ENCODE assay signal across 1 cellular context in genomic region chr6:116500969-116501433, GRCh38.
TF ChIP-seq lines count a peak whose summit lies in the region.

No MANE protein-coding gene starts in this region.

TF ChIP-seq in HEK293, 187 proteins besides CTCF, POLR2A, EP300 and RAD21 (continued from another document and continues in another):
- TF ChIP-seq ZNF518A (tag by site-specific recombination; conservative IDR thresholded peaks at IDR 0.05; ENCODE audit: low read depth) (no peak), PRDM4 (tag by site-specific recombination; IDR thresholded peaks at IDR 0.05) (no peak), ZNF174 (tag by site-specific recombination; IDR thresholded peaks at IDR 0.05) (no peak), ZNF776 (tag by site-specific recombination; IDR thresholded peaks at IDR 0.05; ENCODE audit: borderline replicate concordance) (no peak), ZNF324 (tag by site-specific recombination; IDR thresholded peaks at IDR 0.05) (no peak), PRDM6 (tag by site-specific recombination; IDR thresholded peaks at IDR 0.05) (no peak), KLF9 (tag by site-specific recombination; IDR thresholded peaks at IDR 0.05; ENCODE audit: low read depth) (peak; percentile 49), ZNF354C (tag by site-specific recombination; IDR thresholded peaks at IDR 0.05; ENCODE audit: borderline replicate concordance, low read depth) (no peak), BCL11A (tag by site-specific recombination; IDR thresholded peaks at IDR 0.05; ENCODE audit: low read depth) (no peak), ZNF416 (tag by site-specific recombination; IDR thresholded peaks at IDR 0.05) (no peak), PBX3 (CRISPR knock-in tag; IDR thresholded peaks at IDR 0.05) (no peak), ZFP41 (tag by site-specific recombination; IDR thresholded peaks at IDR 0.05; ENCODE audit: borderline replicate concordance) (no peak), ZNF18 (tag by site-specific recombination; IDR thresholded peaks at IDR 0.05) (no peak), ZEB2 (tag by site-specific recombination; IDR thresholded peaks at IDR 0.05) (no peak), ZBTB17 (tag by site-specific recombination; IDR thresholded peaks at IDR 0.05) (peak; percentile 44; the same call in 1 of the 2 replicates), ZNF560 (tag by site-specific recombination; IDR thresholded peaks at IDR 0.05; ENCODE audit: borderline replicate concordance) (no peak), ZNF23 (tag by site-specific recombination; IDR thresholded peaks at IDR 0.05; ENCODE audit: borderline replicate concordance) (no peak), SETDB1 (IDR thresholded peaks at IDR 0.05; ENCODE audit: insufficient read length, low read length) (no peak), TSHZ1 (tag by site-specific recombination; IDR thresholded peaks at IDR 0.05; ENCODE audit: borderline replicate concordance) (no peak), ZNF274 (IDR thresholded peaks at IDR 0.05; ENCODE audit: low read length) (no peak), ZNF274 (tag by site-specific recombination; IDR thresholded peaks at IDR 0.05; ENCODE audit: borderline replicate concordance) (no peak), ZNF600 (tag by site-specific recombination; IDR thresholded peaks at IDR 0.05) (no peak), ZNF521 (tag by site-specific recombination; IDR thresholded peaks at IDR 0.05) (no peak), ZNF747 (tag by site-specific recombination; IDR thresholded peaks at IDR 0.05) (no peak), ZNF202 (tag by site-specific recombination; IDR thresholded peaks at IDR 0.05; ENCODE audit: borderline replicate concordance) (no peak), HOXD13 (CRISPR knock-in tag; IDR thresholded peaks at IDR 0.05; ENCODE audit: borderline replicate concordance) (no peak), ZNF580 (tag by site-specific recombination; IDR thresholded peaks at IDR 0.05) (no peak), ZNF148 (tag by site-specific recombination; IDR thresholded peaks at IDR 0.05; ENCODE audit: borderline replicate concordance) (no peak), GLIS2 (tag by site-specific recombination; IDR thresholded peaks at IDR 0.05) (no peak), ZNF555 (tag by site-specific recombination; conservative IDR thresholded peaks at IDR 0.05) (no peak), ZNF561 (tag by site-specific recombination; IDR thresholded peaks at IDR 0.05; ENCODE audit: borderline replicate concordance) (0 out of 2 replicates have a peak, but pooled peaks have one; percentile 31), ZNF645 (tag by site-specific recombination; IDR thresholded peaks at IDR 0.05) (no peak), ZNF585B (tag by site-specific recombination; IDR thresholded peaks at IDR 0.05) (no peak), MEIS1 (CRISPR knock-in tag; IDR thresholded peaks at IDR 0.05; ENCODE audit: borderline replicate concordance) (no peak), ZNF394 (tag by site-specific recombination; IDR thresholded peaks at IDR 0.05; ENCODE audit: borderline replicate concordance) (no peak), ZSCAN4 (tag by site-specific recombination; IDR thresholded peaks at IDR 0.05) (no peak), ZBTB8A (tag by site-specific recombination; IDR thresholded peaks at IDR 0.05) (no peak), ZNF510 (tag by site-specific recombination; IDR thresholded peaks at IDR 0.05; ENCODE audit: insufficient replicate concordance) (no peak), ZBTB48 (tag by site-specific recombination; IDR thresholded peaks at IDR 0.05) (peak; percentile 72)
